Comparison of ENCODE assay signal across 8 cellular contexts in the genomic region with DNA sequence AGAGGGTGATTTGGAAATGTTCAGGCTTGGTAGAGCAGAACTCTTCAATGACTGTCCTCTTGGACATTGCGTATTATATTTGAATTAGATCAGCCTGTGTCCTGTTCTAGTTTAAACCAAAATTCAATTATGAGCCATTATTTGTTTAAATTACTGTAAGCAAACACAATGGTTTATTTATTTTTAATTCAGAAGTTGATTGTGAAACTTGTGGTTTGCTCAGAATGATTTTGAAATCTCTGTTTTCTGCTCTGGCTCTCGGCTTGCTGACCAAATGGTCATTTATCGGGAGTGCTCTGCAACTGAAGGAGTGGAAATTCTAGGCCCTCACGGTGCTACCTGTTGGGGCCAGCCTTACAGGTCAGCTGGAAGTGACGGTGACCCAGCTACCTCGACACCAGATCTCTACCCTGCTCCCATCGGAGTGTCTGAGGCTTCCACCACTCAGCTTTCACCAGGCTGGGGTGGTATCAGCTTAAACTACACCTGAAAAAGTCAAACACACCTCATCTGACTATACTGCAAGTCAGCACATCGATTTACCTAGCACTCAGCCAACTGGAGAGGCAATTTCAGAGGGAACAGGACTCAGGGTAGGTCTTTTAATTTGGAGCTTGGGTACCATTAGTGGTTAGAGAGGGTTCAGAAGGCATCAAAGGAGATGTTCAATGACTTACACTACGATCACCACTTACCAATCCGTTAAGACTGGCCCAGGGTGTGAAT. TPM values are rescaled to one million over a fixed set of nuclear protein-coding genes. Genes with fewer than 3 reads are reported as not detected.
DNase-seq lines count a peak whose midpoint lies in the region; ATAC-seq and TF ChIP-seq lines count a peak whose summit lies in the region.

No MANE protein-coding gene starts in this region.

- no peaks in the 10 kb centered on the region for H3K36me3 ChIP-seq in ACC112 (ENCODE audit: insufficient read depth, low read length)
- no peaks in the 10 kb centered on the region for H3K36me3 ChIP-seq in Panc1 (ENCODE audit: control insufficient read depth, insufficient read depth, low read length)

- peak overlapping the region; percentile 89 to 97 for H3K4me3 Mint-ChIP-seq in effector memory CD8-positive, alpha-beta T cell
- H3K4me3 Mint-ChIP-seq in nephron progenitor cell = peak overlapping the region; percentile 95

- no peaks in the 10 kb centered on the region for H3K27me3 ChIP-seq in ACC112 (ENCODE audit: insufficient read depth, low read length)
- H3K27me3 ChIP-seq in Panc1 (ENCODE audit: control insufficient read depth, insufficient read depth, low read length) = no peaks in the 10 kb centered on the region

- in situ Hi-C loops in Panc1 (cut with HindIII; ENCODE audit: low pct_unique_long_range_greater_than_20kb, low sequenced_read_pairs) (no loop called here), GM13976 (cut with MboI; ENCODE audit: low sequenced_read_pairs, unreplicated experiment) (no loop called here)

- H3K79me2 ChIP-seq in ACC112 (ENCODE audit: control insufficient read depth, insufficient read depth, low read length, unreplicated experiment) = no peaks in the 10 kb centered on the region

- TF ChIP-seq CTCF in Panc1 (IDR thresholded peaks at IDR 0.05) (no peak), nephron progenitor cell (IDR thresholded peaks at IDR 0.05) (no peak), GM13976 (IDR thresholded peaks at IDR 0.05; ENCODE audit: borderline replicate concordance, control extremely low read depth, extremely low read depth, insufficient read depth, missing control alignments) (no peak)

- peak; percentile 1 for ATAC-seq in GM21528 (IDR thresholded peaks at IDR 0.05; ENCODE audit: low FRiP score, unreplicated experiment)
- no peak for ATAC-seq in Panc1
- ATAC-seq in effector memory CD8-positive, alpha-beta T cell (replicated peaks) = no peak
- no peak for ATAC-seq in HG03135 (IDR thresholded peaks at IDR 0.05; ENCODE audit: unreplicated experiment)

- POLR2A ChIA-PET in Panc1 (lab: Charles Lee) = no interaction called here

- peaks cover 31% of the 10 kb centered on the region for H3K36me3 Mint-ChIP-seq in effector memory CD8-positive, alpha-beta T cell (ENCODE audit: insufficient read depth)
- no peaks in the 10 kb centered on the region for H3K36me3 Mint-ChIP-seq in nephron progenitor cell (ENCODE audit: low read depth)

- H3K4me1 ChIP-seq in ACC112 (ENCODE audit: control insufficient read depth, insufficient read depth, low read length, unreplicated experiment) (peaks cover 14% of the 10 kb centered on the region), Panc1 (ENCODE audit: control insufficient read depth, insufficient read depth, low read length) (peaks cover 7% of the 10 kb centered on the region)

- CTCF ChIA-PET in Panc1 (lab: Charles Lee) = interaction anchor here (0.6 kb wide), 1 partner anchor 64 kb away, joined by 5 read pairs; no protein-coding TSS in a partner anchor

- H3K9me3 Mint-ChIP-seq in effector memory CD8-positive, alpha-beta T cell = no peaks in the 10 kb centered on the region
- no peaks in the 10 kb centered on the region for H3K9me3 Mint-ChIP-seq in nephron progenitor cell

- H2AFZ ChIP-seq in ACC112 (ENCODE audit: low read length, unreplicated experiment) = peak overlapping the region; percentile 80

- BruUV-seq in Panc1 (replicated peaks; lab: Mats Ljungman, UMichigan) = no TSS peak

- H3K4me3 ChIP-seq in ACC112 (ENCODE audit: low read depth, low read length) (peak overlapping the region; percentile 89), Panc1 (ENCODE audit: low read depth in 2 of 2, low read length in 2 of 2) (peak overlapping the region; percentile 76 to 77)

- DNase-seq in Panc1 (ENCODE audit: low read depth, low spot score) = no peak
- peak in 1 of 3 experiments; percentile 12 for DNase-seq in effector memory CD8-positive, alpha-beta T cell
- no peak for DNase-seq in nephron progenitor cell
- no peak for DNase-seq in GM13976 (ENCODE audit: low spot score)
- DNase-seq in germinal center (ENCODE audit: low spot score) = no peak

- no peaks in the 10 kb centered on the region for H3K9me3 ChIP-seq in Panc1 (ENCODE audit: control insufficient read depth, insufficient read depth, low read depth, low read length)

- H3K27ac ChIP-seq in ACC112 (ENCODE audit: low read depth, low read length) (peak overlapping the region; percentile 73), Panc1 (ENCODE audit: low read length) (no peak overlapping the region; the same call in 1 of the 2 replicates)

- intact Hi-C loops in Panc1 (cut with micrococcal nuclease; ENCODE audit: unreplicated experiment) = no loop called here

- H3K4me1 Mint-ChIP-seq in effector memory CD8-positive, alpha-beta T cell (ENCODE audit: low read depth in 2 of 2) = peaks cover 19 to 25% of the 10 kb centered on the region in 2 donors
- H3K4me1 Mint-ChIP-seq in nephron progenitor cell = peaks cover 18% of the 10 kb centered on the region

- H3K27ac Mint-ChIP-seq in effector memory CD8-positive, alpha-beta T cell = peak overlapping the region; percentile 100
- H3K27ac Mint-ChIP-seq in nephron progenitor cell = no peak overlapping the region

- H3K27me3 Mint-ChIP-seq in effector memory CD8-positive, alpha-beta T cell = no peaks in the 10 kb centered on the region
- peaks cover 11% of the 10 kb centered on the region for H3K27me3 Mint-ChIP-seq in nephron progenitor cell (ENCODE audit: low read depth, poor library complexity)

RNA-seq across cellular contexts. Expression of a gene that starts 36.8 kb away (rescaled TPM):
- 27.5 TPM for total RNA-seq in Panc1 (2021; ENCODE audit: unreplicated experiment)
- polyA plus RNA-seq in Panc1 (2012; ENCODE audit: insufficient read length) = 10.0 TPM
